ENCODE assay signal across 8 cellular contexts in genomic region chr17:17781591-17782424, GRCh38. TPM values are rescaled to one million over a fixed set of nuclear protein-coding genes. Genes with fewer than 3 reads are reported as not detected.
DNase-seq lines count a peak whose midpoint lies in the region; ATAC-seq and TF ChIP-seq lines count a peak whose summit lies in the region.

No MANE protein-coding gene starts in this region.

- no CpG with 5 or more reads among the region's 75 CpGs for WGBS in trophoblast cell (ENCODE audit: extremely low coverage, insufficient coverage, insufficient read length)

- peak overlapping the region; percentile 20; the same call in 1 of the 2 replicates for H3K4me2 ChIP-seq in OCI-LY1 (ENCODE audit: low read length)
- peak overlapping the region; percentile 96 for H3K4me2 ChIP-seq in trophoblast cell (ENCODE audit: low read length)

- H3K4me1 ChIP-seq in OCI-LY1 (ENCODE audit: insufficient read depth, low read length, severe bottlenecking) (peaks cover 30% of the 10 kb centered on the region), trophoblast cell (ENCODE audit: control insufficient read depth in 1 of 2, insufficient read depth in 2 of 2, low read length in 2 of 2) (peaks cover 56 to 57% of the 10 kb centered on the region in 2 experiments)

- CTCF ChIA-PET in activated CD4-positive, alpha-beta T cell treated with anti-CD3 and anti-CD28 coated beads for 36 hours (lab: Charles Lee) = interaction anchor here (0.5 kb wide), 1 partner anchor 79 kb away, joined by 3 read pairs; no protein-coding TSS in a partner anchor

- H3K4me1 Mint-ChIP-seq in activated CD4-positive, alpha-beta T cell treated with anti-CD3 and anti-CD28 coated beads for 36 hours = peaks cover 18% of the 10 kb centered on the region

- H3K27ac ChIP-seq in OCI-LY1 (ENCODE audit: low read depth, low read length, poor library complexity, severe bottlenecking) (no peak overlapping the region), angular gyrus (ENCODE audit: low read depth, low read length) (peak overlapping the region; percentile 93), trophoblast cell (ENCODE audit: low read depth, low read length) (peak overlapping the region; percentile 93)

- no peak overlapping the region for H3K4me3 ChIP-seq in OCI-LY1 (ENCODE audit: low read depth, low read length, poor library complexity, severe bottlenecking)
- peak overlapping the region; percentile 70 for H3K4me3 ChIP-seq in trophoblast cell (ENCODE audit: low read depth, low read length)

- H3K27me3 Mint-ChIP-seq in activated CD4-positive, alpha-beta T cell treated with anti-CD3 and anti-CD28 coated beads for 36 hours = no peaks in the 10 kb centered on the region

- H3K4me3 Mint-ChIP-seq in activated CD4-positive, alpha-beta T cell treated with anti-CD3 and anti-CD28 coated beads for 36 hours = no peak overlapping the region

- H2AK5ac ChIP-seq in trophoblast cell (ENCODE audit: low read length) = peak overlapping the region; percentile 38

- no peak overlapping the region for H3K23ac ChIP-seq in trophoblast cell (ENCODE audit: low read length)

- H4K91ac ChIP-seq in trophoblast cell (ENCODE audit: low read depth, low read length) = peak overlapping the region; percentile 90

- H3K79me1 ChIP-seq in trophoblast cell (ENCODE audit: low read length) = peaks cover 32% of the 10 kb centered on the region

- H3K18ac ChIP-seq in trophoblast cell (ENCODE audit: low read length) = peak overlapping the region; percentile 87

- no peaks in the 10 kb centered on the region for H4K20me1 ChIP-seq in OCI-LY1 (ENCODE audit: insufficient read depth, low read length)

- peak overlapping the region; percentile 53 for H3K4ac ChIP-seq in trophoblast cell (ENCODE audit: low read depth, low read length)

- peak overlapping the region; percentile 90 for H2BK5ac ChIP-seq in trophoblast cell (ENCODE audit: low read depth, low read length, poor library complexity)

- intact Hi-C loops in activated CD4-positive, alpha-beta T cell treated with anti-CD3 and anti-CD28 coated beads for 36 hours (cut with DNase I, micrococcal nuclease) = loop anchor here (2.0 kb wide), 4 partner anchors 29 to 99 kb away; no protein-coding TSS in a partner anchor
- intact Hi-C loops in left cardiac atrium (cut with DNase I) = loop anchor here in 1 of 2 donors (10.0 kb wide), 1 partner anchor 97 kb away; the partner anchor contains the start of gene RAI1

- H2BK12ac ChIP-seq in trophoblast cell (ENCODE audit: low read length) = peak overlapping the region; percentile 15

- H2AFZ ChIP-seq in OCI-LY1 (ENCODE audit: low read length) (no peak overlapping the region), trophoblast cell (ENCODE audit: insufficient read depth, low read length, poor library complexity) (peak overlapping the region; percentile 25)

- H3F3A ChIP-seq in OCI-LY1 (ENCODE audit: insufficient read depth, low read length) = no peaks in the 10 kb centered on the region

- peak overlapping the region; percentile 86 for H2BK120ac ChIP-seq in trophoblast cell (ENCODE audit: insufficient read depth, low read length, poor library complexity)

- H4K8ac ChIP-seq in trophoblast cell (ENCODE audit: low read depth, low read length) = peak overlapping the region; percentile 77

- no peaks in the 10 kb centered on the region for H3K79me2 ChIP-seq in OCI-LY1 (ENCODE audit: insufficient read depth, low read length)
- H3K79me2 ChIP-seq in trophoblast cell (ENCODE audit: control insufficient read depth, insufficient read depth, low read length, poor library complexity) = peaks cover 8% of the 10 kb centered on the region

- H3K36me3 ChIP-seq in OCI-LY1 (ENCODE audit: insufficient read depth, low read length) = no peaks in the 10 kb centered on the region
- no peaks in the 10 kb centered on the region for H3K36me3 ChIP-seq in trophoblast cell (ENCODE audit: control insufficient read depth in 1 of 2, insufficient read depth in 2 of 2, low read length in 2 of 2)

- TF ChIP-seq POLR2A in GM18505 (IDR thresholded peaks at IDR 0.05; ENCODE audit: borderline replicate concordance, extremely low read depth, insufficient read depth, insufficient read length) = no peak

- H4K12ac ChIP-seq in trophoblast cell (ENCODE audit: low read depth, low read length) = peak overlapping the region; percentile 73

- no peak overlapping the region for H3K27ac Mint-ChIP-seq in activated CD4-positive, alpha-beta T cell treated with anti-CD3 and anti-CD28 coated beads for 36 hours

- no peaks in the 10 kb centered on the region for H3K36me3 Mint-ChIP-seq in activated CD4-positive, alpha-beta T cell treated with anti-CD3 and anti-CD28 coated beads for 36 hours (ENCODE audit: low read depth)

- H3K9ac ChIP-seq in OCI-LY1 (ENCODE audit: low read length) (no peak overlapping the region), trophoblast cell (ENCODE audit: low read length) (peak overlapping the region; percentile 47)

- peak; percentile 22 for ATAC-seq in activated CD4-positive, alpha-beta T cell treated with anti-CD3 and anti-CD28 coated beads for 36 hours
- ATAC-seq in left cardiac atrium (peak; percentile 72 to 78), GM18505 (IDR thresholded peaks at IDR 0.05; ENCODE audit: unreplicated experiment) (no peak)

- peaks cover 5% of the 10 kb centered on the region; the same call in 1 of the 2 replicates for H3K27me3 ChIP-seq in OCI-LY1 (ENCODE audit: insufficient read depth, low read length)
- no peaks in the 10 kb centered on the region for H3K27me3 ChIP-seq in trophoblast cell (ENCODE audit: insufficient read depth, low read length)

- H3K9me2 ChIP-seq in OCI-LY1 (ENCODE audit: low read depth, low read length) = no peaks in the 10 kb centered on the region

- H3K9me3 ChIP-seq in OCI-LY1 (ENCODE audit: low read length) (no peaks in the 10 kb centered on the region), trophoblast cell (ENCODE audit: insufficient read depth, low read depth, low read length) (peaks cover 2% of the 10 kb centered on the region)

- no peaks in the 10 kb centered on the region for H3K9me3 Mint-ChIP-seq in activated CD4-positive, alpha-beta T cell treated with anti-CD3 and anti-CD28 coated beads for 36 hours (ENCODE audit: low read depth)

- DNase-seq in activated CD4-positive, alpha-beta T cell treated with anti-CD3 and anti-CD28 coated beads for 36 hours = peak; percentile 56
- no peak for DNase-seq in activated CD4-positive, alpha-beta T cell treated with anti-CD3 and anti-CD28 coated beads for 1 hour
- DNase-seq in left cardiac atrium (peak; percentile 81), trophoblast cell (no peak), SW 1271 (lab: John Stamatoyannopoulos, UW) (no peak)

- H3K14ac ChIP-seq in trophoblast cell (ENCODE audit: low read length) = peak overlapping the region; percentile 76

- POLR2A ChIA-PET in activated CD4-positive, alpha-beta T cell treated with anti-CD3 and anti-CD28 coated beads for 36 hours (lab: Charles Lee) = no interaction called here

- TF ChIP-seq CTCF in OCI-LY1 (IDR thresholded peaks at IDR 0.05; ENCODE audit: low read length) = no peak

RNA-seq across cellular contexts. Expression of gene SREBF1, which starts 55.0 kb away (rescaled TPM):
- total RNA-seq in activated CD4-positive, alpha-beta T cell treated with anti-CD3 and anti-CD28 coated beads for 36 hours = 10 to 100 TPM; 87.6 to 97.2 TPM
- total RNA-seq in left cardiac atrium = 10 to 100 TPM; 28.7 to 56.9 TPM
- 95.5 and 107 TPM in 2 replicates for polyA plus RNA-seq in trophoblast cell (2013)

Comparison
In these comparisons a context has a peak if more than half of its experiments do, and no peak if none do; other contexts are left out.
1. DNase-seq: peak in activated CD4-positive, alpha-beta T cell treated with anti-CD3 and anti-CD28 coated beads for 36 hours (single experiment) and left cardiac atrium (single experiment); none in activated CD4-positive, alpha-beta T cell treated with anti-CD3 and anti-CD28 coated beads for 1 hour (single experiment), trophoblast cell (0 of 2) and SW 1271 (0 of 2).